37 cellular contexts compared by ENCODE assay signal in the genomic region with DNA sequence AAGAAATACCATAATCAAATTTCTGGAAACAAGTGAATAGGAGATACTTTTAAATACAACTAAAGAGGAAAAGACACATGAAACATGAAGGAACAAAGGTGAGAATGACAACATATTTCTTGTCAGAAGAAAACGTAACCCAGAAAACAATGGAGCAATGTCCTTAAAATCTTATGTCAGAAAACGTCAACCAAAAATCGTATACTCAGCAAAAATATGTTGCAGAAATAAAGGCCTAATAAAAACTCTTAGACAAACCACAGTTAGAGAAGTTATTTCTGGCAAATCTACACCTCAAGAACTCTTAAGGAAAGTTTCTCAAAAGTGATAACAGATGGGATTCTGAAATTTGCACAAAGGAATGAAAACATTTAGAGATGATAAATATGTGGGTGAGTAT.
"Had no signal": no experiment of that assay in that cellular context is flagged by ENCODE, and none has a peak within 500 bp of the region (broad histone marks: within the 10 kb centered on the region; RNA-seq: fewer than 3 reads in every experiment).

No MANE protein-coding gene starts in this region.

- H3K36me3 Mint-ChIP-seq: activated CD8-positive, alpha-beta memory T cell treated with anti-CD3 and anti-CD28 coated beads, Interleukin-2, amount 10 ng/mL, durations not matched to agents 7 days and 5 days; activated naive CD4-positive, alpha-beta T cell treated with anti-CD3 and anti-CD28 coated beads, Interleukin-2, amount 50 U/mL, for 24 hours; activated naive CD8-positive, alpha-beta T cell treated with anti-CD3 and anti-CD28 coated beads for 36 hours; brain had no signal

- H3K4me2 ChIP-seq: hepatocyte had no signal

- DNase-seq: activated B cell treated with CpG ODN at 0.5 μM for 24 hours; activated CD4-positive, alpha-beta T cell treated with anti-CD3 and anti-CD28 coated beads for 48 hours; activated CD4-positive, alpha-beta T cell treated with anti-CD3 and anti-CD28 coated beads, Interleukin-2, amount 50 U/mL, for 1 hour; activated CD4-positive, alpha-beta T cell treated with anti-CD3 and anti-CD28 coated beads, Interleukin-2, amount 50 U/mL, for 48 hours; activated CD8-positive, alpha-beta memory T cell treated with anti-CD3 and anti-CD28 coated beads, Interleukin-2, amount 10 ng/mL, durations not matched to agents 7 days and 5 days; activated CD8-positive, alpha-beta memory T cell treated with anti-CD3 and anti-CD28 coated beads, Interleukin-2, amount 50 U/mL, for 4 hours; activated CD8-positive, alpha-beta T cell treated with anti-CD3 and anti-CD28 coated beads, Interleukin-2, amount 10 ng/mL, durations not matched to agents 7 days and 5 days; activated effector memory CD4-positive, alpha-beta T cell treated with anti-CD3 and anti-CD28 coated beads, Interleukin-2, amount 50 U/mL, for 16 hours; activated naive CD4-positive, alpha-beta T cell treated with anti-CD3 and anti-CD28 coated beads for 36 hours; activated naive CD8-positive, alpha-beta T cell treated with anti-CD3 and anti-CD28 coated beads for 36 hours; activated naive CD8-positive, alpha-beta T cell treated with anti-CD3 and anti-CD28 coated beads, Interleukin-2, amount 50 U/mL, for 24 hours; activated T-cell treated with anti-CD3 and anti-CD28 coated beads, Interleukin-2, amount 50 U/mL, for 1 hour; activated T-cell treated with anti-CD3 and anti-CD28 coated beads, Interleukin-2, amount 50 U/mL, for 48 hours; adrenal gland; amygdala; aorta; dorsolateral prefrontal cortex; effector memory CD4-positive, alpha-beta T cell; endodermal cell; erythroblast; foreskin melanocyte; heart right ventricle; T-helper 17 cell; T1000; WERI-Rb-1 had no signal

- H3K27ac ChIP-seq: adrenal gland, coronary artery, dorsolateral prefrontal cortex, esophagus muscularis mucosa, gastroesophageal sphincter, heart right ventricle, hepatocyte, WERI-Rb-1 had no signal

- H3K4me3 ChIP-seq: adrenal gland, coronary artery, dorsolateral prefrontal cortex, esophagus muscularis mucosa, gastroesophageal sphincter, heart right ventricle, hepatocyte had no signal

- H2AFZ ChIP-seq: hepatocyte had no signal

- H3K36me3 ChIP-seq: adrenal gland, esophagus muscularis mucosa, gastroesophageal sphincter, heart right ventricle, WERI-Rb-1 had no signal

- H3K27ac Mint-ChIP-seq: activated B cell treated with CpG ODN at 0.5 μM for 24 hours; activated CD8-positive, alpha-beta memory T cell treated with anti-CD3 and anti-CD28 coated beads, Interleukin-2, amount 10 ng/mL, durations not matched to agents 7 days and 5 days; activated CD8-positive, alpha-beta T cell treated with anti-CD3 and anti-CD28 coated beads, Interleukin-2, amount 10 ng/mL, durations not matched to agents 7 days and 5 days; activated naive CD4-positive, alpha-beta T cell treated with anti-CD3 and anti-CD28 coated beads for 36 hours; activated naive CD4-positive, alpha-beta T cell treated with anti-CD3 and anti-CD28 coated beads, Interleukin-2, amount 50 U/mL, for 24 hours; activated naive CD8-positive, alpha-beta T cell treated with anti-CD3 and anti-CD28 coated beads for 36 hours; activated naive CD8-positive, alpha-beta T cell treated with anti-CD3 and anti-CD28 coated beads, Interleukin-2, amount 50 U/mL, for 24 hours; activated T-helper 1 cell treated with anti-CD3 and anti-CD28 coated beads, Interleukin-12 subunit alpha, Interleukin-12 subunit beta, Interleukin-2, Interleukin-4 antibody, amounts not matched to agents 30 ng/mL and 10 ng/mL and 1 ng/mL, durations not matched to agents 14 hours and 24 hours and 36 hours; activated T-helper 2 cell treated with anti-CD3 and anti-CD28 coated beads, Interferon-gamma antibody, Interleukin-2, Interleukin-4, amounts not matched to agents 10 μg/mL and 5 μg/mL and 100 μg/mL, durations not matched to agents 14 hours and 24 hours and 36 hours; brain; dendritic cell treated with granulocyte-macrophage colony-stimulating factor and Interleukin-4, amounts not matched to agents 40 ng/mL and 50 ng/mL, for 4 days; endodermal cell; T-helper 17 cell; T-helper 2 cell treated with Interferon-gamma antibody and Interleukin-4, amounts not matched to agents 5 μg/mL and 100 μg/mL, for 36 hours had no signal

- H3K4me1 Mint-ChIP-seq: activated B cell treated with CpG ODN at 0.5 μM for 24 hours; activated CD8-positive, alpha-beta memory T cell treated with anti-CD3 and anti-CD28 coated beads, Interleukin-2, amount 10 ng/mL, durations not matched to agents 7 days and 5 days; activated naive CD4-positive, alpha-beta T cell treated with anti-CD3 and anti-CD28 coated beads, Interleukin-2, amount 50 U/mL, for 24 hours; activated naive CD8-positive, alpha-beta T cell treated with anti-CD3 and anti-CD28 coated beads for 36 hours; activated naive CD8-positive, alpha-beta T cell treated with anti-CD3 and anti-CD28 coated beads, Interleukin-2, amount 50 U/mL, for 24 hours; central memory CD8-positive, alpha-beta T cell; endodermal cell; T-helper 17 cell had no signal

- H3K4me3 Mint-ChIP-seq: activated B cell treated with CpG ODN at 0.5 μM for 24 hours; activated CD8-positive, alpha-beta memory T cell treated with anti-CD3 and anti-CD28 coated beads, Interleukin-2, amount 10 ng/mL, durations not matched to agents 7 days and 5 days; activated CD8-positive, alpha-beta T cell treated with anti-CD3 and anti-CD28 coated beads, Interleukin-2, amount 10 ng/mL, durations not matched to agents 7 days and 5 days; activated naive CD4-positive, alpha-beta T cell treated with anti-CD3 and anti-CD28 coated beads for 36 hours; activated naive CD4-positive, alpha-beta T cell treated with anti-CD3 and anti-CD28 coated beads, Interleukin-2, amount 50 U/mL, for 24 hours; activated naive CD8-positive, alpha-beta T cell treated with anti-CD3 and anti-CD28 coated beads for 36 hours; activated naive CD8-positive, alpha-beta T cell treated with anti-CD3 and anti-CD28 coated beads, Interleukin-2, amount 50 U/mL, for 24 hours; activated T-helper 1 cell treated with anti-CD3 and anti-CD28 coated beads, Interleukin-12 subunit alpha, Interleukin-12 subunit beta, Interleukin-2, Interleukin-4 antibody, amounts not matched to agents 30 ng/mL and 10 ng/mL and 1 ng/mL, durations not matched to agents 14 hours and 24 hours and 36 hours; brain; central memory CD8-positive, alpha-beta T cell; dendritic cell treated with granulocyte-macrophage colony-stimulating factor and Interleukin-4, amounts not matched to agents 40 ng/mL and 50 ng/mL, for 4 days; endodermal cell; T-helper 17 cell; T-helper 2 cell treated with Interferon-gamma antibody and Interleukin-4, amounts not matched to agents 5 μg/mL and 100 μg/mL, for 36 hours had no signal

- H3K79me2 ChIP-seq: hepatocyte had no signal

- H3K27me3 ChIP-seq: adrenal gland, esophagus muscularis mucosa, gastroesophageal sphincter, heart right ventricle, hepatocyte had no signal

- H3K27me3 Mint-ChIP-seq: activated B cell treated with CpG ODN at 0.5 μM for 24 hours; activated CD8-positive, alpha-beta memory T cell treated with anti-CD3 and anti-CD28 coated beads, Interleukin-2, amount 10 ng/mL, durations not matched to agents 7 days and 5 days; activated naive CD4-positive, alpha-beta T cell treated with anti-CD3 and anti-CD28 coated beads, Interleukin-2, amount 50 U/mL, for 24 hours; activated naive CD8-positive, alpha-beta T cell treated with anti-CD3 and anti-CD28 coated beads, Interleukin-2, amount 50 U/mL, for 24 hours; central memory CD8-positive, alpha-beta T cell; dendritic cell treated with granulocyte-macrophage colony-stimulating factor and Interleukin-4, amounts not matched to agents 40 ng/mL and 50 ng/mL, for 4 days; T-helper 17 cell had no signal

- H3K9me3 Mint-ChIP-seq: activated T-helper 1 cell treated with anti-CD3 and anti-CD28 coated beads, Interleukin-12 subunit alpha, Interleukin-12 subunit beta, Interleukin-2, Interleukin-4 antibody, amounts not matched to agents 30 ng/mL and 10 ng/mL and 1 ng/mL, durations not matched to agents 14 hours and 24 hours and 36 hours; endodermal cell had no signal

- H3K4me1 ChIP-seq: adrenal gland, esophagus muscularis mucosa, gastroesophageal sphincter, heart right ventricle had no signal

- FAIRE-seq: bronchial epithelial cell had no signal

- H3K9me3 ChIP-seq: adrenal gland, esophagus muscularis mucosa, gastroesophageal sphincter had no signal
